Comparison of ENCODE assay signal across 21 cellular contexts in genomic region chr2:80889009-80889408, GRCh38.
DNase-seq lines count a peak whose midpoint lies in the region; ATAC-seq and TF ChIP-seq lines count a peak whose summit lies in the region.
"Had no signal": no experiment of that assay in that cellular context is flagged by ENCODE, and none has a peak within 500 bp of the region (broad histone marks: within the 10 kb centered on the region; RNA-seq: fewer than 3 reads in every experiment).

No MANE protein-coding gene starts in this region.

- no peak overlapping the region for H3K4me3 ChIP-seq in CD8-positive, alpha-beta T cell (ENCODE audit: low read depth, low read length)
- H3K4me3 ChIP-seq: A549; BLaER1 treated with 17β-estradiol and CSF1 and Interleukin-3, amounts not matched to agents 10 nM and 100 nM; HAP-1 had no signal

- H3K9me3 ChIP-seq in CD8-positive, alpha-beta T cell (ENCODE audit: low read length): no peaks in the 10 kb centered on the region
- H3K9me3 ChIP-seq: BE2C; BLaER1 treated with 17β-estradiol and CSF1 and Interleukin-3, amounts not matched to agents 10 nM and 100 nM; HAP-1 had no signal

- no peaks in the 10 kb centered on the region for H3K27me3 ChIP-seq in foreskin keratinocyte
- no peaks in the 10 kb centered on the region for H3K27me3 ChIP-seq in CD8-positive, alpha-beta T cell (ENCODE audit: insufficient read depth, low read length)
- H3K27me3 ChIP-seq: BE2C; BLaER1 treated with 17β-estradiol and CSF1 and Interleukin-3, amounts not matched to agents 10 nM and 100 nM had no signal

- no peak for TF ChIP-seq CTCF in foreskin keratinocyte (conservative IDR thresholded peaks at IDR 0.05)
- no peak for TF ChIP-seq CTCF in CD8-positive, alpha-beta T cell (IDR thresholded peaks at IDR 0.05)

- H3K4me3 Mint-ChIP-seq in CD8-positive, alpha-beta T cell: no peak overlapping the region
- H3K4me3 Mint-ChIP-seq: CD14-positive monocyte; CD4-positive, alpha-beta T cell had no signal

- no peak overlapping the region for H3K27ac Mint-ChIP-seq in CD8-positive, alpha-beta T cell
- H3K27ac Mint-ChIP-seq: CD14-positive monocyte; CD4-positive, alpha-beta T cell had no signal

- H3K27me3 Mint-ChIP-seq in CD8-positive, alpha-beta T cell (ENCODE audit: low read depth): no peaks in the 10 kb centered on the region
- H3K27me3 Mint-ChIP-seq: CD4-positive, alpha-beta T cell had no signal

- no peaks in the 10 kb centered on the region for H3K36me3 ChIP-seq in CD8-positive, alpha-beta T cell (ENCODE audit: insufficient read depth, low read length)
- H3K36me3 ChIP-seq: BE2C; BLaER1 treated with 17β-estradiol and CSF1 and Interleukin-3, amounts not matched to agents 10 nM and 100 nM; HAP-1 had no signal

- no peaks in the 10 kb centered on the region for H3K4me1 ChIP-seq in foreskin keratinocyte
- no peaks in the 10 kb centered on the region for H3K4me1 ChIP-seq in CD8-positive, alpha-beta T cell (ENCODE audit: insufficient read depth, low read length)
- H3K4me1 ChIP-seq: A549; BE2C; BLaER1 treated with 17β-estradiol and CSF1 and Interleukin-3, amounts not matched to agents 10 nM and 100 nM had no signal

- POLR2A ChIA-PET in CD8-positive, alpha-beta T cell (lab: Charles Lee): no interaction called here

- H3K36me3 Mint-ChIP-seq in CD8-positive, alpha-beta T cell: no peaks in the 10 kb centered on the region
- H3K36me3 Mint-ChIP-seq: CD14-positive monocyte had no signal

- DNase-seq in HPDE6-E6E7 (ENCODE audit: extremely low spot score) (peak; percentile 3), NCI-H69 (lab: John Stamatoyannopoulos, UW) (peak; percentile 1), foreskin keratinocyte (peak; percentile 1 to 21), NCI-H1105 treated with DMSO at 0.1 percent for 48 hours (lab: John Stamatoyannopoulos, UW) (no peak), SHP77 treated with DMSO at 0.1 percent for 48 hours (lab: John Stamatoyannopoulos, UW) (no peak), NCI-H446 treated with DMSO at 0.1 percent for 48 hours (lab: John Stamatoyannopoulos, UW) (no peak)
- no peak for DNase-seq in CD8-positive, alpha-beta T cell
- DNase-seq: 8988T; ACHN; AML-193; BE2C; Calu3; CD4-positive, alpha-beta T cell; COR-L47; DMS153; DND-41; GOT3 had no signal

- H3K4me1 Mint-ChIP-seq in CD8-positive, alpha-beta T cell (ENCODE audit: low read depth): no peaks in the 10 kb centered on the region
- H3K4me1 Mint-ChIP-seq: CD14-positive monocyte had no signal

- CTCF ChIA-PET in CD8-positive, alpha-beta T cell (lab: Charles Lee): no interaction called here

- no peak for ATAC-seq in foreskin keratinocyte
- ATAC-seq in CD8-positive, alpha-beta T cell: no peak
- ATAC-seq: A549 had no signal

- no peak overlapping the region for H3K27ac ChIP-seq in foreskin keratinocyte
- H3K27ac ChIP-seq in CD8-positive, alpha-beta T cell (ENCODE audit: low read depth, low read length): no peak overlapping the region
- H3K27ac ChIP-seq: A549; BLaER1 treated with 17β-estradiol and CSF1 and Interleukin-3, amounts not matched to agents 10 nM and 100 nM had no signal

- H3K9me3 Mint-ChIP-seq in CD8-positive, alpha-beta T cell: peaks cover 8% of the 10 kb centered on the region

- intact Hi-C loops in CD8-positive, alpha-beta T cell (cut with DNase I, micrococcal nuclease): no loop called here

Comparison
In these comparisons a context has a peak if more than half of its experiments do, and no peak if none do; other contexts are left out.
1. DNase-seq: peak in HPDE6-E6E7 (single experiment), NCI-H69 (single experiment) and foreskin keratinocyte (2 of 2); none in NCI-H1105 treated with DMSO at 0.1 percent for 48 hours (single experiment), SHP77 treated with DMSO at 0.1 percent for 48 hours (single experiment), CD8-positive, alpha-beta T cell (0 of 7) and NCI-H446 treated with DMSO at 0.1 percent for 48 hours (single experiment).